Comparison of ENCODE assay signal across 8 cellular contexts in genomic region chr13:25286969-25287961, GRCh38. TPM values are rescaled to one million over a fixed set of nuclear protein-coding genes. Genes with fewer than 3 reads are reported as not detected.
DNase-seq lines count a peak whose midpoint lies in the region; ATAC-seq and TF ChIP-seq lines count a peak whose summit lies in the region.

MTMR6 (minus strand) TSS chr13:25287488; CDS start chr13:25287247, 241 bp downstream.

- H3K27ac ChIP-seq in VCaP, result peak within 1 kb of the TSS; percentile 85
- H3K27ac ChIP-seq in breast epithelium, result peak within 1 kb of the TSS; percentile 90 to 91
- H3K27ac ChIP-seq in iPS-20b (ENCODE audit: low read length), result no peak within 1 kb of the TSS
- H3K27ac ChIP-seq in smooth muscle cell (ENCODE audit: low read depth), result peak within 1 kb of the TSS; percentile 83

- TF ChIP-seq POLR2A in breast epithelium (IDR thresholded peaks at IDR 0.05), result no peak

- intact Hi-C loops in breast epithelium (cut with DNase I; ENCODE audit: low total_unique reads), result no loop called here

- peak; percentile 95 for ATAC-seq in GM18861 (IDR thresholded peaks at IDR 0.05; ENCODE audit: unreplicated experiment)
- peak; percentile 97 for ATAC-seq in HG03097 (IDR thresholded peaks at IDR 0.05; ENCODE audit: low FRiP score, unreplicated experiment)

- H3K4me3 ChIP-seq in breast epithelium (peak within 1 kb of the TSS; percentile 79 to 99 (median 93)), iPS-20b (ENCODE audit: low read length) (peak within 1 kb of the TSS; percentile 99), smooth muscle cell (peak within 1 kb of the TSS; percentile 79)

- H3K9me3 ChIP-seq in breast epithelium (no peaks in the 10 kb centered on the region), iPS-20b (ENCODE audit: insufficient read depth, low read depth, low read length) (no peaks in the 10 kb centered on the region), smooth muscle cell (replicated peaks; ENCODE audit: low read depth) (no peaks in the 10 kb centered on the region)

- H3F3A ChIP-seq in smooth muscle cell (ENCODE audit: low read depth), result no peaks in the 10 kb centered on the region

- H3K9ac ChIP-seq in iPS-20b (ENCODE audit: low read depth, low read length), result peak within 1 kb of the TSS; percentile 85; the same call in 1 of the 2 replicates
- peak within 1 kb of the TSS; percentile 92 for H3K9ac ChIP-seq in smooth muscle cell (ENCODE audit: low read depth)

- peak within 1 kb of the TSS; percentile 83 for H3K4me2 ChIP-seq in smooth muscle cell

- H4K20me1 ChIP-seq in smooth muscle cell (ENCODE audit: low read depth), result peaks cover 24% of the 10 kb centered on the region

- in situ Hi-C loops in ACHN (cut with HindIII; ENCODE audit: low pct_ligation_motif_present, low pct_unique_long_range_greater_than_20kb, low sequenced_read_pairs), result no loop called here

- TF ChIP-seq CTCF in VCaP (conservative IDR thresholded peaks at IDR 0.05) (peak; percentile 99), breast epithelium (IDR thresholded peaks at IDR 0.05) (peak; percentile 99), smooth muscle cell (IDR thresholded peaks at IDR 0.05; ENCODE audit: borderline replicate concordance, insufficient read depth, poor library complexity, severe bottlenecking) (peak; percentile 100)

- H3K36me3 ChIP-seq in breast epithelium (no peaks in the 10 kb centered on the region), iPS-20b (ENCODE audit: insufficient read depth, low read depth, low read length) (no peaks in the 10 kb centered on the region), smooth muscle cell (ENCODE audit: low read depth) (no peaks in the 10 kb centered on the region)

- 3% methylated on average over 52 of the region's 65 CpGs for WGBS in smooth muscle cell (ENCODE audit: low lambda C conversion rate)

- H2AFZ ChIP-seq in smooth muscle cell (ENCODE audit: low read depth), result peak within 1 kb of the TSS; percentile 91

- H3K4me1 ChIP-seq in breast epithelium, result peaks cover 0 to 4% of the 10 kb centered on the region in 2 donors
- peaks cover 4% of the 10 kb centered on the region; the same call in 1 of the 2 replicates for H3K4me1 ChIP-seq in iPS-20b (ENCODE audit: insufficient read depth, low read length)
- H3K4me1 ChIP-seq in smooth muscle cell (ENCODE audit: low read depth), result peaks cover 4% of the 10 kb centered on the region

- DNase-seq in ACHN (peak; percentile 78), NCI-H2196 (lab: John Stamatoyannopoulos, UW; ENCODE audit: unreplicated experiment) (peak; percentile 65), breast epithelium (ENCODE audit: low spot score in 2 of 2) (peak; percentile 78 to 95), smooth muscle cell (lab: John Stamatoyannopoulos, UW; ENCODE audit: unreplicated experiment) (peak; percentile 93)

- H3K79me2 ChIP-seq in smooth muscle cell (ENCODE audit: low read depth), result peaks cover 41% of the 10 kb centered on the region

- H3K27me3 ChIP-seq in breast epithelium (no peaks in the 10 kb centered on the region), iPS-20b (ENCODE audit: insufficient read depth, low read length) (peaks cover 15% of the 10 kb centered on the region; the same call in 1 of the 2 replicates), smooth muscle cell (ENCODE audit: low read depth) (no peaks in the 10 kb centered on the region)

RNA-seq across cellular contexts. Expression of gene MTMR6, which starts in this region (rescaled TPM):
- 10 to 100 TPM; 17.4 to 26.1 (median 20.6) TPM for total RNA-seq in breast epithelium
- total RNA-seq in smooth muscle cell, result 34.7 and 35.4 TPM in 2 replicates
- polyA plus RNA-seq in smooth muscle cell, result 15.1 and 17.2 TPM in 2 replicates
